In genomic region chr15:58110999-58111717, GRCh38 we compare ENCODE assay signal across 1 cellular context.
A peak's percentile ranks its signal among the peaks of the same experiment; 100 is the strongest.
TF ChIP-seq lines count a peak whose summit lies in the region.

No MANE protein-coding gene starts in this region.

TF ChIP-seq in K562, 482 proteins besides CTCF, POLR2A, EP300 and RAD21 (continued from another document and continues in another):
- TF ChIP-seq ZBTB11 (CRISPR knock-in tag; IDR thresholded peaks at IDR 0.05) (peak in 1 of 3 experiments; percentile 62; a peak in 1 of 6 replicates), GTF2A2 (tag; IDR thresholded peaks at IDR 0.05) (no peak), ELF2 (CRISPR knock-in tag; IDR thresholded peaks at IDR 0.05) (no peak), ZMIZ1 (IDR thresholded peaks at IDR 0.05; ENCODE audit: low read depth in 2 of 2, low read length in 2 of 2) (peak in 1 of 2 experiments; percentile 47; a peak in 1 of 4 replicates), ZFP91 (CRISPR knock-in tag; IDR thresholded peaks at IDR 0.05) (no peak), L3MBTL2 (IDR thresholded peaks at IDR 0.05) (no peak; the same call in 1 of the 2 replicates), ZNF232 (CRISPR knock-in tag; IDR thresholded peaks at IDR 0.05) (no peak), ZNF551 (CRISPR knock-in tag; IDR thresholded peaks at IDR 0.05) (no peak), MLX (CRISPR knock-in tag; conservative IDR thresholded peaks at IDR 0.05) (no peak), TAL1 (IDR thresholded peaks at IDR 0.05) (peak; percentile 92), CHD2 (IDR thresholded peaks at IDR 0.05; ENCODE audit: low read depth, low read length) (no peak), NR2C2 (CRISPR knock-in tag; IDR thresholded peaks at IDR 0.05) (no peak), NR2C2 (tag; IDR thresholded peaks at IDR 0.05) (0 out of 2 replicates have a peak, but pooled peaks have one; percentile 40), MED1 (CRISPR knock-in tag; IDR thresholded peaks at IDR 0.05; ENCODE audit: borderline replicate concordance) (no peak), U2AF2 (optimal IDR thresholded peaks at IDR 0.05; ENCODE audit: low read depth, low read length) (no peak), RFX7 (CRISPR knock-in tag; IDR thresholded peaks at IDR 0.05) (no peak), E2F6 (IDR thresholded peaks at IDR 0.05; ENCODE audit: borderline replicate concordance in 1 of 2, extremely low read depth in 1 of 2, insufficient read depth in 1 of 2, insufficient read length in 1 of 2, low read depth in 1 of 2, low read length in 1 of 2, poor library complexity in 1 of 2, severe bottlenecking in 1 of 2) (no peak), NFIC (IDR thresholded peaks at IDR 0.05) (peak; percentile 97), NFE2 (IDR thresholded peaks at IDR 0.05; ENCODE audit: low read depth) (peak; percentile 98), NCOA4 (IDR thresholded peaks at IDR 0.05; ENCODE audit: partially characterized antibody) (no peak), DLX4 (CRISPR knock-in tag; IDR thresholded peaks at IDR 0.05) (no peak), POLR3G (IDR thresholded peaks at IDR 0.05; ENCODE audit: extremely low read depth, insufficient read length, insufficient replicate concordance) (no peak), ZNF507 (tag; conservative IDR thresholded peaks at IDR 0.05) (no peak), KLF13 (tag; IDR thresholded peaks at IDR 0.05; ENCODE audit: borderline replicate concordance, low read depth) (0 out of 2 replicates have a peak, but pooled peaks have one; percentile 15), MLLT1 (IDR thresholded peaks at IDR 0.05) (peak in 1 of 2 experiments; percentile 44; a peak in 1 of 4 replicates), ZBTB49 (CRISPR knock-in tag; IDR thresholded peaks at IDR 0.05; ENCODE audit: borderline replicate concordance) (no peak), RBM15 (IDR thresholded peaks at IDR 0.05; ENCODE audit: insufficient read depth, low read length) (no peak), JUND (IDR thresholded peaks at IDR 0.05; ENCODE audit: borderline replicate concordance, low read depth, low read length) (peak; percentile 48; the same call in 1 of the 2 replicates), JUND (tag; IDR thresholded peaks at IDR 0.05; ENCODE audit: borderline replicate concordance, low read depth, low read length) (peak; percentile 60; the same call in 2 of the 3 replicates), SRSF1 (IDR thresholded peaks at IDR 0.05; ENCODE audit: low read depth, low read length) (no peak), IFI16 (CRISPR knock-in tag; IDR thresholded peaks at IDR 0.05) (no peak), MAFK (IDR thresholded peaks at IDR 0.05; ENCODE audit: low read length) (peak; percentile 85), TEAD2 (tag; IDR thresholded peaks at IDR 0.05) (peak; percentile 73; the same call in 1 of the 2 replicates), CCNT2 (IDR thresholded peaks at IDR 0.05; ENCODE audit: borderline replicate concordance, extremely low read depth, insufficient read length, low read depth, low read length) (no peak), ZNF77 (CRISPR knock-in tag; IDR thresholded peaks at IDR 0.05) (no peak), PRMT5 (CRISPR knock-in tag; IDR thresholded peaks at IDR 0.05) (no peak), ETS1 (conservative IDR thresholded peaks at IDR 0.05; ENCODE audit: control insufficient read depth, low read depth, low read length) (no peak), SMARCA4 (IDR thresholded peaks at IDR 0.05) (peak; percentile 98), ARID3B (CRISPR knock-in tag; IDR thresholded peaks at IDR 0.05; ENCODE audit: borderline replicate concordance) (no peak), MECOM (CRISPR knock-in tag; IDR thresholded peaks at IDR 0.05) (peak; percentile 94), CBX5 (IDR thresholded peaks at IDR 0.05; ENCODE audit: borderline replicate concordance, low read depth) (no peak), DMBX1 (CRISPR knock-in tag; IDR thresholded peaks at IDR 0.05; ENCODE audit: borderline replicate concordance) (no peak; the same call in 1 of the 2 replicates), ZNF12 (CRISPR knock-in tag; IDR thresholded peaks at IDR 0.05) (no peak), ELF1 (tag; IDR thresholded peaks at IDR 0.05) (no peak), SMC3 (conservative IDR thresholded peaks at IDR 0.05; ENCODE audit: insufficient read depth, low read depth, low read length) (no peak)
